In the genomic region with DNA sequence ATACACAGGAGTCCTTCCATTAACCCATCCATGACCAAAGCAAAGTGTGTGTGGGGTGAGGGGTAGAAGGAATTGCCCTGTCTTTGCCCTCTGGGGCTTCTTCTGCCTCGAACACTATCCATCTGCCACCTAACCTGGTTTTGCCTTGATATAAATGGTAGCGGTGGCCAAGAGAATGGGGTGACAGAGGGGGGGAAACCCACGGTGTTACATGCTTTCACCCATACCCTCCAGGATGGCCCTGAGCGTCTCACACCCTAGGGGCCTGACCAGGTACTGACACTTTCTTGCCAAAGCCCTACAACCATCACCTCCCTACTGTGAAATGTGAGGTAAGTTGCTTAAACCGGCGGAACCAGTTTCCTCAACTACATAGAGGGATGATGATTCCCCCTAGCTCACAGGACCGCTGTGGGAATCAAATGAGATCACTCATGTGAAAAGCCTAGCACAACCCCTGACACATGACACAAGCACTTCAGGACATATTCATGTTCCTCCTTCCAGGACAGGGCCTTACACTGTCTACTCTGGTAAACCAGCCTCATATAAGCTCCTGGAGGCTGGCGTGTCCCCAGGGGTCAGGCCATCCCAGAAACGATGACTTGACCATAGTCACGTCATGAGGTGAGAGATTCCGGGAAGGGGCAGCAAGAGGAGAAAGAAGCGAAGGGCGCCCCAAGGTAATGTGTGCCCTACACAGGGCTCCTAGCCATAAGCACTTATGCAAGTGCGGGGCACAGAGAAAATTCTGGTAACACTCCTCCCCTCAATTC, we compare ENCODE assay signal across 8 cellular contexts. TPM values are rescaled to one million over a fixed set of nuclear protein-coding genes. Genes with fewer than 3 reads are reported as not detected.
A peak's percentile ranks its signal among the peaks of the same experiment; 100 is the strongest.
DNase-seq lines count a peak whose midpoint lies in the region; ATAC-seq, FAIRE-seq and TF ChIP-seq lines count a peak whose summit lies in the region.

No MANE protein-coding gene starts in this region.

- H3K4me3 Mint-ChIP-seq in glutamatergic neuron (ENCODE audit: unreplicated experiment) = peak overlapping the region; percentile 95

- no peaks in the 10 kb centered on the region for H3K36me3 Mint-ChIP-seq in glutamatergic neuron (ENCODE audit: unreplicated experiment)

- peaks cover 25% of the 10 kb centered on the region for H3K4me1 Mint-ChIP-seq in glutamatergic neuron (ENCODE audit: low read depth, unreplicated experiment)

- intact Hi-C loops in pancreas (cut with DNase I) = loop anchor here in 1 of 3 donors (5.0 to 10.0 kb wide), 2 partner anchors 44 to 226 kb away; partner anchors contain the start of gene MXD1

- no peaks in the 10 kb centered on the region for H3K36me3 ChIP-seq in pancreas

- WGBS in pancreas, 2 donors = 38 to 45% methylated on average over 14 of the region's 14 CpGs

- peak overlapping the region; percentile 98 to 100 (median 98) for H3K27ac ChIP-seq in pancreas

- no peaks in the 10 kb centered on the region for H3K27me3 ChIP-seq in pancreas

- H3K4me3 ChIP-seq in AG10803 (ENCODE audit: low read length) (peak overlapping the region; percentile 71), pancreas (peak overlapping the region in 3 of 4 donors; percentile 38 to 56 (median 51))

- ATAC-seq in GM18861 (IDR thresholded peaks at IDR 0.05; ENCODE audit: unreplicated experiment) (peak; percentile 34), HG03175 (IDR thresholded peaks at IDR 0.05; ENCODE audit: unreplicated experiment) (peak; percentile 48), pancreas (peak; percentile 25 to 48 (median 44))

- peak overlapping the region; percentile 99 for H3K27ac Mint-ChIP-seq in glutamatergic neuron (ENCODE audit: unreplicated experiment)

- TF ChIP-seq CTCF in AG10803 (conservative IDR thresholded peaks at IDR 0.05; ENCODE audit: low read length) (peak; percentile 32), glutamatergic neuron (IDR thresholded peaks at IDR 0.05; ENCODE audit: partially characterized antibody, unreplicated experiment) (peak; percentile 61), pancreas (IDR thresholded peaks at IDR 0.05) (peak in 2 of 4 donors; percentile 35 to 36)

- peaks cover 8% of the 10 kb centered on the region for H3K27me3 Mint-ChIP-seq in glutamatergic neuron (ENCODE audit: unreplicated experiment)

- DNase-seq in AG10803 (ENCODE audit: low read depth) (peak; percentile 49), NOMO-1 (lab: John Stamatoyannopoulos, UW; ENCODE audit: unreplicated experiment in 2 of 2) (peak; percentile 51 to 66), glutamatergic neuron (peak; percentile 66), pancreas (peak in 4 of 6 donors; percentile 63 to 84 (median 80)), hepatic stellate cell (ENCODE audit: low spot score) (no peak)
- peak; percentile 82 for DNase-seq in activated effector memory CD4-positive, alpha-beta T cell treated with anti-CD3 and anti-CD28 coated beads, Interleukin-2, amount 50 U/mL, for 16 hours

- FAIRE-seq in pancreas (lab: Jason Lieb, UNC) = no peak

- H3K9me3 ChIP-seq in pancreas = no peaks in the 10 kb centered on the region

- peaks cover 23% of the 10 kb centered on the region for H3K9me3 Mint-ChIP-seq in glutamatergic neuron (ENCODE audit: unreplicated experiment)

- H3K4me1 ChIP-seq in pancreas = peaks cover 18 to 31% (median 27%) of the 10 kb centered on the region in 3 donors

RNA-seq across cellular contexts. Expression of gene C2orf42, which starts 49.7 kb away (rescaled TPM):
- total RNA-seq in glutamatergic neuron (ENCODE audit: unreplicated experiment) (11.0 TPM), pancreas (10 to 100 TPM in 1 of 6 donors, 1 to 10 TPM in 5; 5.3 to 12.5 (median 7.2) TPM)
- polyA plus RNA-seq in pancreas = 1 to 10 TPM; 4.5 to 7.7 TPM

RNA-seq across cellular contexts. Expression of gene PCBP1, which starts 53.9 kb away (rescaled TPM):
- total RNA-seq in glutamatergic neuron (ENCODE audit: unreplicated experiment) (301 TPM), pancreas (100 to 1,000 TPM; 121 to 232 (median 177) TPM)
- 100 to 1,000 TPM; 132 to 179 TPM for polyA plus RNA-seq in pancreas
